In the genomic region with DNA sequence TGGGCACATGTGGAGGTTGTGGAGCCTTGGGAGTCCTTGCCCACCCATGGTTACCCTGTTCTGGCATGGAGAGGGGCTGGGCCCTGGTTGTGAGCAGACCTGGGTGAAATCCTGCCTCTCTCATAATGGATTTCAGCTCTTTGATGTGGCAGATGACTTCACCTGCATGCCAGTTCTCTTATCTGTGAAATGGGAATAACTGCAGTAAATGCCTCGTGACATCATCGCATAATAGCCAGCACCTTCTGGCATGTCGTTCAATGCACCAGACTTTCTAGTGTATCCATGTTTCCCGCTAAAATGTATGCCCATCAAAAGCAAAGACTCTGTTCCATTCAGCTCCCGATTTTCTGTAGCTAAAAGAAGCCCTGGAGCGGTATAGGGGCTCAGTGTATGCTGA, we compare ENCODE assay signal across 28 cellular contexts.
DNase-seq lines count a peak whose midpoint lies in the region; ATAC-seq, FAIRE-seq and TF ChIP-seq lines count a peak whose summit lies in the region.
"Had no signal": no experiment of that assay in that cellular context is flagged by ENCODE, and none has a peak within 500 bp of the region (broad histone marks: within the 10 kb centered on the region; RNA-seq: fewer than 3 reads in every experiment).

No MANE protein-coding gene starts in this region.

- 29% methylated on average over 6 of the region's 6 CpGs for WGBS in HepG2 (ENCODE audit: low lambda C conversion rate)
- WGBS in right lobe of liver (ENCODE audit: insufficient coverage, low coverage, low lambda C conversion rate, missing lambda C conversion rate) = 65% methylated on average over 4 of the region's 6 CpGs
- WGBS in hepatocyte (ENCODE audit: low lambda C conversion rate, missing lambda C conversion rate) = 76% methylated on average over 6 of the region's 6 CpGs
- WGBS in GM23248 (ENCODE audit: low coverage in 1 of 2, low lambda C conversion rate in 2 of 2, missing lambda C conversion rate in 2 of 2), 2 experiments = 39 to 53% methylated on average over 6 of the region's 6 CpGs

- TF ChIP-seq CTCF in HepG2 (CRISPR knock-in tag; IDR thresholded peaks at IDR 0.05) = no peak
- no peak for TF ChIP-seq CTCF in right lobe of liver (IDR thresholded peaks at IDR 0.05)
- no peak for TF ChIP-seq CTCF in hepatocyte (IDR thresholded peaks at IDR 0.05; ENCODE audit: poor library complexity)
- TF ChIP-seq CTCF in parathyroid adenoma (IDR thresholded peaks at IDR 0.05) = no peak
- TF ChIP-seq CTCF in osteoblast (IDR thresholded peaks at IDR 0.05; ENCODE audit: extremely low read depth, low read depth, low read length) = no peak

- no peaks in the 10 kb centered on the region for H3K79me2 ChIP-seq in HepG2 (ENCODE audit: insufficient read depth, low read length)
- H3K79me2 ChIP-seq in hepatocyte = no peaks in the 10 kb centered on the region
- H3K79me2 ChIP-seq in parathyroid adenoma = no peaks in the 10 kb centered on the region
- H3K79me2 ChIP-seq in osteoblast (ENCODE audit: insufficient read depth, low read length) = no peaks in the 10 kb centered on the region
- no peaks in the 10 kb centered on the region for H3K79me2 ChIP-seq in GM23248 (ENCODE audit: insufficient read depth)

- H4K20me1 ChIP-seq in HepG2 (ENCODE audit: insufficient read depth, low read length) (no peaks in the 10 kb centered on the region), hepatocyte (ENCODE audit: insufficient read depth, poor library complexity, severe bottlenecking) (no peaks in the 10 kb centered on the region), osteoblast (ENCODE audit: insufficient read depth, low read length) (no peaks in the 10 kb centered on the region), GM23248 (ENCODE audit: insufficient read depth) (no peaks in the 10 kb centered on the region)
- H4K20me1 ChIP-seq: BLaER1 treated with 17β-estradiol and CSF1 and Interleukin-3, amounts not matched to agents 10 nM and 100 nM had no signal

- H3K9me2 ChIP-seq in hepatocyte (replicated peaks; ENCODE audit: insufficient read depth) (no peaks in the 10 kb centered on the region), GM23248 (ENCODE audit: insufficient read depth) (no peaks in the 10 kb centered on the region)

- no peak for DNase-seq in HepG2 (ENCODE audit: low spot score)
- no peak for DNase-seq in right lobe of liver
- no peak for DNase-seq in hepatocyte (ENCODE audit: low spot score)
- DNase-seq in activated naive CD4-positive, alpha-beta T cell treated with anti-CD3 and anti-CD28 coated beads, Interleukin-2, amount 50 U/mL, for 16 hours = no peak
- DNase-seq in activated naive CD4-positive, alpha-beta T cell (lab: John Stamatoyannopoulos, UW) = no peak
- DNase-seq in osteoblast (ENCODE audit: insufficient read length, low spot score, missing footprints) = no peak
- DNase-seq in GM23248 = no peak
- DNase-seq: 8988T; CD4-positive, alpha-beta memory T cell; DMS 273 treated with DMSO at 0.1 percent for 48 hours; DMS79 treated with DMSO at 0.1 percent for 48 hours; HCEC 1CT; IMR-90; Karpas-422; MG63; NCI-H1417; NCI-H187; NCI-H2107; NCI-H446 treated with DMSO at 0.1 percent for 48 hours; NCI-H526 treated with DMSO at 0.1 percent for 48 hours; OCI-M1; Right ventricle myocardium superior had no signal

- CTCF ChIA-PET in HepG2 (lab: Yijun Ruan, JAX; ENCODE audit: low intra/inter-chr PET ratio, low total read pairs) = no interaction called here

- no peaks in the 10 kb centered on the region for H3K36me3 ChIP-seq in HepG2 (replicated peaks in 1 of 2; ENCODE audit: control insufficient read depth in 1 of 2, insufficient read depth in 2 of 2, low read length in 2 of 2)
- H3K36me3 ChIP-seq in right lobe of liver = no peaks in the 10 kb centered on the region
- H3K36me3 ChIP-seq in hepatocyte (replicated peaks; ENCODE audit: insufficient read depth, low read depth) = no peaks in the 10 kb centered on the region
- H3K36me3 ChIP-seq in parathyroid adenoma (ENCODE audit: control insufficient read depth, insufficient read depth, low read length) = no peaks in the 10 kb centered on the region
- no peaks in the 10 kb centered on the region for H3K36me3 ChIP-seq in osteoblast (ENCODE audit: insufficient read depth, low read length)
- no peaks in the 10 kb centered on the region for H3K36me3 ChIP-seq in GM23248 (ENCODE audit: low read depth)
- H3K36me3 ChIP-seq: BLaER1 treated with 17β-estradiol and CSF1 and Interleukin-3, amounts not matched to agents 10 nM and 100 nM; MG63 had no signal

- POLR2A ChIA-PET in HepG2 (lab: Yijun Ruan, JAX) = no interaction called here

- BruUV-seq in HepG2 (replicated peaks; lab: Mats Ljungman, UMichigan) = no TSS peak

- FAIRE-seq in HepG2 (lab: Jason Lieb, UNC) = no peak
- FAIRE-seq: GM12878, HTR-8/SVneo had no signal

- H2AFZ ChIP-seq in HepG2 (ENCODE audit: low read length) = no peak overlapping the region
- no peak overlapping the region for H2AFZ ChIP-seq in hepatocyte
- H2AFZ ChIP-seq in parathyroid adenoma = peak overlapping the region; percentile 52
- H2AFZ ChIP-seq in osteoblast (ENCODE audit: low read length) = no peak overlapping the region
- H2AFZ ChIP-seq in GM23248 = no peak overlapping the region
- H2AFZ ChIP-seq: GM23338 had no signal

- intact Hi-C loops in HepG2 (cut with micrococcal nuclease; ENCODE audit: unreplicated experiment) = no loop called here
- intact Hi-C loops in right lobe of liver (cut with DNase I) = no loop called here

- no peak for TF ChIP-seq POLR2A in HepG2 (IDR thresholded peaks at IDR 0.05; ENCODE audit: insufficient read depth in 1 of 2, low read depth in 2 of 2, low read length in 2 of 2)
- no peak for TF ChIP-seq POLR2A in right lobe of liver (IDR thresholded peaks at IDR 0.05)

- H3K27ac ChIP-seq in HepG2 (ENCODE audit: extremely low read length, insufficient read depth, low read length) (no peak overlapping the region), right lobe of liver (no peak overlapping the region), hepatocyte (peak overlapping the region; percentile 76), parathyroid adenoma (no peak overlapping the region), osteoblast (ENCODE audit: low read depth, low read length) (no peak overlapping the region), GM23248 (no peak overlapping the region)
- H3K27ac ChIP-seq: BLaER1 treated with 17β-estradiol and CSF1 and Interleukin-3, amounts not matched to agents 10 nM and 100 nM had no signal

- no peak overlapping the region for H3K4me2 ChIP-seq in HepG2 (ENCODE audit: low read depth, low read length)
- no peak overlapping the region for H3K4me2 ChIP-seq in hepatocyte
- no peak overlapping the region for H3K4me2 ChIP-seq in parathyroid adenoma (ENCODE audit: low read length)
- H3K4me2 ChIP-seq in osteoblast (ENCODE audit: insufficient read depth, low read length) = no peak overlapping the region
- H3K4me2 ChIP-seq in GM23248 (ENCODE audit: unreplicated experiment) = no peak overlapping the region
- H3K4me2 ChIP-seq: BLaER1 treated with 17β-estradiol and CSF1 and Interleukin-3, amounts not matched to agents 10 nM and 100 nM; GM23338 had no signal

- H3F3A ChIP-seq in GM23248 (ENCODE audit: insufficient read depth) = no peaks in the 10 kb centered on the region

- no peak for TF ChIP-seq RAD21 in HepG2 (CRISPR knock-in tag; IDR thresholded peaks at IDR 0.05)

- H3K4me3 ChIP-seq in HepG2 (replicated peaks in 1 of 3; ENCODE audit: insufficient read depth in 1 of 3, low read depth in 2 of 3, low read length in 3 of 3) (no peak overlapping the region), right lobe of liver (no peak overlapping the region), hepatocyte (no peak overlapping the region), parathyroid adenoma (ENCODE audit: low read depth, low read length) (no peak overlapping the region), osteoblast (ENCODE audit: insufficient read depth, low read length) (no peak overlapping the region), GM23248 (no peak overlapping the region)
- H3K4me3 ChIP-seq: BLaER1 treated with 17β-estradiol and CSF1 and Interleukin-3, amounts not matched to agents 10 nM and 100 nM; GM12878; GM23338; MG63 had no signal

- in situ Hi-C loops in HepG2 (cut with HindIII; ENCODE audit: extremely low pct_ligation_motif_present, low pct_unique_long_range_greater_than_20kb) (no loop called here), GM23248 (cut with MboI) (no loop called here)

- H3K9me3 ChIP-seq in HepG2 (ENCODE audit: low read length) = no peaks in the 10 kb centered on the region
- H3K9me3 ChIP-seq in right lobe of liver = no peaks in the 10 kb centered on the region
- no peaks in the 10 kb centered on the region for H3K9me3 ChIP-seq in hepatocyte (ENCODE audit: low read depth)
- H3K9me3 ChIP-seq in parathyroid adenoma (ENCODE audit: control insufficient read depth, low read length) = no peaks in the 10 kb centered on the region
- no peaks in the 10 kb centered on the region for H3K9me3 ChIP-seq in osteoblast (ENCODE audit: low read depth, low read length)
- H3K9me3 ChIP-seq in GM23248 (ENCODE audit: low read depth) = no peaks in the 10 kb centered on the region
- H3K9me3 ChIP-seq: Caco-2, MG63 had no signal

- H3K27me3 ChIP-seq in HepG2 (ENCODE audit: control insufficient read depth in 1 of 2, insufficient read depth in 2 of 2, low read length in 2 of 2) (no peaks in the 10 kb centered on the region; a peak in 1 of 5 replicates), right lobe of liver (no peaks in the 10 kb centered on the region), hepatocyte (no peaks in the 10 kb centered on the region), parathyroid adenoma (ENCODE audit: control insufficient read depth, insufficient read depth, low read length) (no peaks in the 10 kb centered on the region), osteoblast (ENCODE audit: insufficient read depth, low read length) (no peaks in the 10 kb centered on the region), GM23248 (replicated peaks; ENCODE audit: insufficient read depth) (no peaks in the 10 kb centered on the region)
- H3K27me3 ChIP-seq: BLaER1 treated with 17β-estradiol and CSF1 and Interleukin-3, amounts not matched to agents 10 nM and 100 nM; MG63 had no signal

- ATAC-seq in HepG2 (no peak), right lobe of liver (no peak)
- ATAC-seq: GM12878 had no signal

- TF ChIP-seq EP300 in HepG2 (IDR thresholded peaks at IDR 0.05; ENCODE audit: low read depth in 2 of 2, low read length in 2 of 2) (no peak), HepG2 (CRISPR knock-in tag; IDR thresholded peaks at IDR 0.05; ENCODE audit: borderline replicate concordance) (no peak)

- H3K9ac ChIP-seq in HepG2 (ENCODE audit: insufficient read depth, low read depth, low read length) = no peak overlapping the region
- H3K9ac ChIP-seq in parathyroid adenoma = no peak overlapping the region
- H3K9ac ChIP-seq in GM23248 = no peak overlapping the region
- H3K9ac ChIP-seq: BLaER1 treated with 17β-estradiol and CSF1 and Interleukin-3, amounts not matched to agents 10 nM and 100 nM had no signal

- H3K4me1 ChIP-seq in HepG2 (ENCODE audit: insufficient read depth, low read length) = peaks cover 11% of the 10 kb centered on the region; the same call in 1 of the 2 replicates
- H3K4me1 ChIP-seq in right lobe of liver = no peaks in the 10 kb centered on the region
- no peaks in the 10 kb centered on the region for H3K4me1 ChIP-seq in hepatocyte (ENCODE audit: insufficient read depth)
- H3K4me1 ChIP-seq in parathyroid adenoma = peaks cover 3% of the 10 kb centered on the region
- H3K4me1 ChIP-seq in osteoblast (ENCODE audit: insufficient read depth, low read length) = no peaks in the 10 kb centered on the region
- no peaks in the 10 kb centered on the region for H3K4me1 ChIP-seq in GM23248 (ENCODE audit: insufficient read depth)
